15 cellular contexts compared by ENCODE assay signal in the genomic region with DNA sequence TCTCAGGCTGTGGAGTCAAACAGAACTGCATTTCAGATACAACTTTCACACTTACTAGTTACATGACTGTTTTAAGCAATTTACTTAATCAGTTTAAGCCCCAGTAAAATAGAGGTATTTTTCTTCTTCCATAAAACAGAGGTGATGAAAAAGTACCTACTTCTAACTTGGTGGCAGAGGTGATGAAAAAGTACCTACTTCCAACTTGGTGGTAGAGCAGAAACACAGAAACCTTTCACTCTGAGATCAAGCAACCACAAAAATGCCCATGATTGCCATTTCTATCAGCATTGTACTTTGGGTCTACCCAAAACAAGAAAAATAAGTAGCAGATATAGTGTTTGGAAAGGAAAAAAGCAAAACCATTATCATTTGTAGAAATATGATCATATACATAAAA.
"Had no signal": no experiment of that assay in that cellular context is flagged by ENCODE, and none has a peak within 500 bp of the region (broad histone marks: within the 10 kb centered on the region; RNA-seq: fewer than 3 reads in every experiment).

No MANE protein-coding gene starts in this region.

- H3K27me3 Mint-ChIP-seq: effector memory CD8-positive, alpha-beta T cell; naive thymus-derived CD8-positive, alpha-beta T cell; progenitor cell of endocrine pancreas; stimulated activated naive B cell treated with anti-CD40 and anti-IgM and Interleukin-4, amounts not matched to agents 10 μg/mL and 1 μg/mL and 100 μg/mL, for 72 hours; type B pancreatic cell had no signal

- DNase-seq: activated CD4-positive, alpha-beta T cell treated with anti-CD3 and anti-CD28 coated beads, Interleukin-2, amount 50 U/mL, for 4 hours; activated CD8-positive, alpha-beta memory T cell treated with anti-CD3 and anti-CD28 coated beads, Interleukin-2, amount 50 U/mL, for 4 hours; activated naive CD4-positive, alpha-beta T cell treated with anti-CD3 and anti-CD28 coated beads, Interleukin-2, amount 50 U/mL, for 16 hours; brain microvascular endothelial cell; effector memory CD8-positive, alpha-beta T cell; left lung; mucosa of descending colon; naive thymus-derived CD8-positive, alpha-beta T cell; nucleus accumbens; right cardiac atrium; stimulated activated naive B cell treated with anti-CD40 and anti-IgM and Interleukin-4, amounts not matched to agents 10 μg/mL and 1 μg/mL and 100 μg/mL, for 72 hours had no signal

- H3K4me3 Mint-ChIP-seq: effector memory CD8-positive, alpha-beta T cell; stimulated activated naive B cell treated with anti-CD40 and anti-IgM and Interleukin-4, amounts not matched to agents 10 μg/mL and 1 μg/mL and 100 μg/mL, for 72 hours; type B pancreatic cell had no signal

- H3K36me3 Mint-ChIP-seq: stimulated activated naive B cell treated with anti-CD40 and anti-IgM and Interleukin-4, amounts not matched to agents 10 μg/mL and 1 μg/mL and 100 μg/mL, for 72 hours; type B pancreatic cell had no signal

- FAIRE-seq: keratinocyte had no signal

- H3K4me1 Mint-ChIP-seq: stimulated activated naive B cell treated with anti-CD40 and anti-IgM and Interleukin-4, amounts not matched to agents 10 μg/mL and 1 μg/mL and 100 μg/mL, for 72 hours had no signal

- H3K27ac Mint-ChIP-seq: activated T-helper 2 cell treated with anti-CD3 and anti-CD28 coated beads, Interferon-gamma antibody, Interleukin-2, Interleukin-4, amounts not matched to agents 10 μg/mL and 5 μg/mL and 100 μg/mL, durations not matched to agents 14 hours and 24 hours and 36 hours; progenitor cell of endocrine pancreas; stimulated activated naive B cell treated with anti-CD40 and anti-IgM and Interleukin-4, amounts not matched to agents 10 μg/mL and 1 μg/mL and 100 μg/mL, for 72 hours; type B pancreatic cell had no signal

- ATAC-seq: effector memory CD8-positive, alpha-beta T cell; mucosa of descending colon; naive thymus-derived CD8-positive, alpha-beta T cell; right cardiac atrium; stimulated activated naive B cell treated with anti-CD40 and anti-IgM and Interleukin-4, amounts not matched to agents 10 μg/mL and 1 μg/mL and 100 μg/mL, for 72 hours had no signal

- H3K9me3 Mint-ChIP-seq: effector memory CD8-positive, alpha-beta T cell; type B pancreatic cell had no signal
